ENCODE assay signal across 8 cellular contexts in the genomic region with DNA sequence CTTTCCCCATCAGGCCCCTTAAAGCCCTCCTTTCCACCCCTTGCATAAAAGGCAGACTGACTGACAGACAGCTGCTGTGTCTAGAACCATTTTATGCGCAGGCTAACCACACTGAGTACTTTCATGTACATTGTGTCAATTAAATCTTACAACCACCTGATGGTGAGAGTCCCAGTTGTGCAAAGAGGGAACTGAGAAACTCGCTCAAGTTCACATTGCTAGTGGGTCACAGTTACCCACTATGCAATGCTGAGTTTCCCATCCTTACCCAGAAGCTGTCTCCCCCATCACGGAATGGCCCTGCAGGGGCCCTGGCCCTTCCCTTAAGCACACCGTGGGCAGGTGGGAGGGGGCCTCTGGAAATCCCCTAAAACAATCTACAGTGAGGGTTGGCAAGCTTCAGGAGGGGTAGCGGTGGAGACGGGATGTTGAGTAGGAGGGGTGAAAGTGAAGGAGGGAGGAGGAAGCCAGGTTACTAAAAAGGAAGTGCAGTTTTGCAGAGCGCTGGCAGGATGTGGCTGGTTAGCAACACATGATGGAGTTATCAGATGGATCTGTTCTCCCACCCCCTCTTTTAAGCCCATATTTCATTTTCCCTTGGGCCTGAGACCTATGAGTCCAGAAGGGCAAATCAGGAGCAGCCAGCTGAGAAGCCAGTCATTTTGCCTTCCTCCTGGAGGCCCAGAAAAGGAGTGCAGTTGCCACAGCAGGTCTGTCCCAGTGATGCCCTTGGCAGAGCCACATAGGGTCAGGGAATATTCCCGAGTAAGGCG. TPM values are rescaled to one million over a fixed set of nuclear protein-coding genes. Genes with fewer than 3 reads are reported as not detected.
DNase-seq lines count a peak whose midpoint lies in the region; ATAC-seq, FAIRE-seq and TF ChIP-seq lines count a peak whose summit lies in the region.

No MANE protein-coding gene starts in this region.

- peak overlapping the region; percentile 84 for H3K27ac ChIP-seq in CD8-positive, alpha-beta T cell (ENCODE audit: low read depth, low read length)
- no peak overlapping the region for H3K27ac ChIP-seq in thyroid gland

- peaks cover 75% of the 10 kb centered on the region for H3K4me1 ChIP-seq in CD8-positive, alpha-beta T cell (ENCODE audit: insufficient read depth, low read length)
- H3K4me1 ChIP-seq in thyroid gland: peaks cover 5 to 22% of the 10 kb centered on the region in 2 donors

- no peaks in the 10 kb centered on the region for H3K27me3 Mint-ChIP-seq in CD8-positive, alpha-beta T cell (ENCODE audit: low read depth)
- no peaks in the 10 kb centered on the region for H3K27me3 Mint-ChIP-seq in activated CD4-positive, alpha-beta memory T cell treated with anti-CD3 and anti-CD28 coated beads for 36 hours
- H3K27me3 Mint-ChIP-seq in nephron progenitor cell (ENCODE audit: low read depth, poor library complexity): peaks cover 16% of the 10 kb centered on the region

- peaks cover 25% of the 10 kb centered on the region for H3K36me3 Mint-ChIP-seq in CD8-positive, alpha-beta T cell
- peaks cover 14% of the 10 kb centered on the region for H3K36me3 Mint-ChIP-seq in activated CD4-positive, alpha-beta memory T cell treated with anti-CD3 and anti-CD28 coated beads for 36 hours
- no peaks in the 10 kb centered on the region for H3K36me3 Mint-ChIP-seq in nephron progenitor cell (ENCODE audit: low read depth)

- POLR2A ChIA-PET in CD8-positive, alpha-beta T cell (lab: Charles Lee): interaction anchor here (0.6 to 14.4 kb wide), 13 partner anchors 10 to 293 kb away, joined by 3 to 330 read pairs (median 4); partner anchors contain the start of gene STARD5
- POLR2A ChIA-PET in activated CD4-positive, alpha-beta memory T cell treated with anti-CD3 and anti-CD28 coated beads for 36 hours (lab: Charles Lee): interaction anchor here (0.8 to 3.5 kb wide), 5 partner anchors 8 to 294 kb away, joined by 3 to 24 read pairs (median 6); partner anchors contain the start of gene TLNRD1

- no peaks in the 10 kb centered on the region for H3K9me3 Mint-ChIP-seq in CD8-positive, alpha-beta T cell
- no peaks in the 10 kb centered on the region for H3K9me3 Mint-ChIP-seq in activated CD4-positive, alpha-beta memory T cell treated with anti-CD3 and anti-CD28 coated beads for 36 hours
- no peaks in the 10 kb centered on the region for H3K9me3 Mint-ChIP-seq in nephron progenitor cell

- peak overlapping the region; percentile 88 for H3K4me3 ChIP-seq in CD8-positive, alpha-beta T cell (ENCODE audit: low read depth, low read length)
- no peak overlapping the region for H3K4me3 ChIP-seq in thyroid gland (replicated peaks in 1 of 3)

- TF ChIP-seq CTCF in CD8-positive, alpha-beta T cell (IDR thresholded peaks at IDR 0.05): no peak
- TF ChIP-seq CTCF in nephron progenitor cell (IDR thresholded peaks at IDR 0.05): no peak
- TF ChIP-seq CTCF in thyroid gland (IDR thresholded peaks at IDR 0.05): no peak

- no peaks in the 10 kb centered on the region for H3K36me3 ChIP-seq in CD8-positive, alpha-beta T cell (ENCODE audit: insufficient read depth, low read length)
- no peaks in the 10 kb centered on the region for H3K36me3 ChIP-seq in thyroid gland

- H3K27me3 ChIP-seq in CD8-positive, alpha-beta T cell (ENCODE audit: insufficient read depth, low read length): no peaks in the 10 kb centered on the region
- H3K27me3 ChIP-seq in thyroid gland: no peaks in the 10 kb centered on the region

- H3K9me3 ChIP-seq in CD8-positive, alpha-beta T cell (ENCODE audit: low read length): no peaks in the 10 kb centered on the region
- no peaks in the 10 kb centered on the region for H3K9me3 ChIP-seq in thyroid gland

- TF ChIP-seq POLR2A in thyroid gland (IDR thresholded peaks at IDR 0.05): no peak

- CTCF ChIA-PET in CD8-positive, alpha-beta T cell (lab: Charles Lee): interaction anchor here (1.1 to 23.5 kb wide), 6 partner anchors 11 to 107 kb away, joined by 3 to 498 read pairs (median 3); no protein-coding TSS in a partner anchor
- CTCF ChIA-PET in activated CD4-positive, alpha-beta memory T cell treated with anti-CD3 and anti-CD28 coated beads for 36 hours (lab: Charles Lee): interaction anchor here (1.1 to 5.7 kb wide), 7 partner anchors 8 to 43 kb away, joined by 3 to 54 read pairs (median 6); no protein-coding TSS in a partner anchor

- peak; percentile 20 for FAIRE-seq in HTR-8/SVneo (lab: Jason Lieb, UNC)

- peak; percentile 69 for ATAC-seq in CD8-positive, alpha-beta T cell
- ATAC-seq in GM21360 (IDR thresholded peaks at IDR 0.05; ENCODE audit: unreplicated experiment) (peak; percentile 54), left lobe of liver (peak; percentile 21)

- peak overlapping the region; percentile 92 for H3K4me3 Mint-ChIP-seq in CD8-positive, alpha-beta T cell
- peak overlapping the region; percentile 82 for H3K4me3 Mint-ChIP-seq in activated CD4-positive, alpha-beta memory T cell treated with anti-CD3 and anti-CD28 coated beads for 36 hours
- no peak overlapping the region for H3K4me3 Mint-ChIP-seq in nephron progenitor cell

- intact Hi-C loops in CD8-positive, alpha-beta T cell (cut with DNase I, micrococcal nuclease): loop anchor here in 1 of 2 experiments (1.0 to 10.0 kb wide), 3 partner anchors 8 to 751 kb away; partner anchors contain the start of gene MEX3B
- intact Hi-C loops in activated CD4-positive, alpha-beta memory T cell treated with anti-CD3 and anti-CD28 coated beads for 36 hours (cut with micrococcal nuclease): loop anchor here (1.0 to 10.0 kb wide), 10 partner anchors 8 to 1319 kb away; partner anchors contain the start of genes BCL2A1, FAH, MEX3B and STARD5
- intact Hi-C loops in thyroid gland (cut with DNase I): no loop called here

- WGBS in thyroid gland, 2 donors: 69 to 83% methylated on average over 9 of the region's 9 CpGs

- H3K27ac Mint-ChIP-seq in CD8-positive, alpha-beta T cell: peak overlapping the region; percentile 98
- H3K27ac Mint-ChIP-seq in activated CD4-positive, alpha-beta memory T cell treated with anti-CD3 and anti-CD28 coated beads for 36 hours: peak overlapping the region; percentile 99
- no peak overlapping the region for H3K27ac Mint-ChIP-seq in nephron progenitor cell

- DNase-seq in CD8-positive, alpha-beta T cell: peak; percentile 41 to 88 (median 70)
- no peak for DNase-seq in HTR-8/SVneo (ENCODE audit: insufficient read length, low spot score)
- DNase-seq in activated CD4-positive, alpha-beta memory T cell treated with anti-CD3 and anti-CD28 coated beads for 36 hours: peak; percentile 88
- DNase-seq in left lobe of liver (ENCODE audit: low spot score): peak; percentile 44
- peak; percentile 79 for DNase-seq in stimulated activated naive CD4-positive, alpha-beta T cell treated with Interleukin-2 at 50 U/mL for 16 hours (lab: John Stamatoyannopoulos, UW)
- DNase-seq in nephron progenitor cell: no peak
- no peak for DNase-seq in thyroid gland

- peaks cover 78% of the 10 kb centered on the region for H3K4me1 Mint-ChIP-seq in CD8-positive, alpha-beta T cell (ENCODE audit: low read depth)
- peaks cover 82% of the 10 kb centered on the region for H3K4me1 Mint-ChIP-seq in activated CD4-positive, alpha-beta memory T cell treated with anti-CD3 and anti-CD28 coated beads for 36 hours (ENCODE audit: low read depth)
- H3K4me1 Mint-ChIP-seq in nephron progenitor cell: peaks cover 17% of the 10 kb centered on the region

RNA-seq across cellular contexts. Expression of gene STARD5, which starts 30.0 kb away (rescaled TPM):
- 10 to 100 TPM; 13.6 to 14.3 TPM for total RNA-seq in CD8-positive, alpha-beta T cell
- 1 to 10 TPM; 7.3 to 9.1 TPM for total RNA-seq in activated CD4-positive, alpha-beta memory T cell treated with anti-CD3 and anti-CD28 coated beads for 36 hours
- total RNA-seq in left lobe of liver (17.8 TPM), thyroid gland (10 to 100 TPM in 1 of 4 donors, 1 to 10 TPM in 3; 1.5 to 11.3 (median 8.5) TPM)

Comparison
In these comparisons a context has a peak if more than half of its experiments do, and no peak if none do; other contexts are left out.
1. DNase-seq: peak in CD8-positive, alpha-beta T cell (7 of 7), activated CD4-positive, alpha-beta memory T cell treated with anti-CD3 and anti-CD28 coated beads for 36 hours (single experiment), left lobe of liver (single experiment) and stimulated activated naive CD4-positive, alpha-beta T cell treated with Interleukin-2 at 50 U/mL for 16 hours (single experiment); none in HTR-8/SVneo (single experiment), nephron progenitor cell (single experiment) and thyroid gland (0 of 2).
2. Peak in every context shown above with its lines, with median percentiles within 50 percentile points of each other: ATAC-seq.